In the genomic region with DNA sequence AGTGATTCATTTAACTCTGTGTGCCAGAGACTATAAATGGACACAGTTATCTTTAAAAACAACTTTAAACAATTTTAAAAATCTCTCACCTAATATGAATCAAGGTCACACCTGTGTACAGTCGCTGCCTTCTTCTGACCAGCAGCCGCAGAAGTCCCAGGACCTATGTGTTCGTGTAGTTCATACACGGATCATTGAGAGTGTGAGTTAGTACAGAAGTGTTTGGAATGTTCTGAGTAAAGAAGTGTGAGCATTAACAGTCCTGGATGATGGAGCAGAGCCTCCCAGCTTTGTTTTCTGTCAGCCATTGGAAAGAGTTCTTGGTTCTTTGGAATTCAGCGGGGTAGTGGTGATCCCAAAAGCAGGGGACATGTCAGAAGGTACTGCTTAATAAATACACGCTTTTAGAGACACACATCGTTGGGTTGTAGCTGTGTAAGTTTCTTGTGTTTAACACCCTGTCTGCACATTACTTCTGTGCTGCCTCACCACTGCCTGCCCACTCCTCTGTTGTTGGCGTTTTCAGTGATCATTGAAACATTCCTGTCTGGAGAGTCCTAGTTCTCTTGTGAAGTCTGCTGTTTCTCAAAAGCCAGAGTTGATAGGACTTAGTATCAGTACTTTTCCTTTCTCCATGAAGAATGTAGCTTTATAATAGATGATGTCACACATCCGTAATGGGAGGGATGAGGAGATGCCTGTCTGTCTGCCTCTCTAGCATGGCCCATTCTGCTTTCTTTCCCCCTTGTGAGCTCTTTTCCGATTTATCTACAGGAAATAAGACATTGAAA, we compare ENCODE assay signal across 16 cellular contexts.
DNase-seq lines count a peak whose midpoint lies in the region; ATAC-seq and TF ChIP-seq lines count a peak whose summit lies in the region.
"Had no signal": no experiment of that assay in that cellular context is flagged by ENCODE, and none has a peak within 500 bp of the region (broad histone marks: within the 10 kb centered on the region; RNA-seq: fewer than 3 reads in every experiment).

No MANE protein-coding gene starts in this region.

- TF ChIP-seq POLR2A in upper lobe of left lung (IDR thresholded peaks at IDR 0.05) (no peak), erythroblast (IDR thresholded peaks at IDR 0.05; ENCODE audit: low read length) (no peak)

- no peaks in the 10 kb centered on the region for H3K4me1 Mint-ChIP-seq in nephron
- H3K4me1 Mint-ChIP-seq in activated CD8-positive, alpha-beta T cell treated with anti-CD3 and anti-CD28 coated beads for 36 hours (ENCODE audit: low read depth) = no peaks in the 10 kb centered on the region

- H3K9me3 Mint-ChIP-seq in nephron = no peaks in the 10 kb centered on the region
- no peaks in the 10 kb centered on the region for H3K9me3 Mint-ChIP-seq in activated CD8-positive, alpha-beta T cell treated with anti-CD3 and anti-CD28 coated beads for 36 hours
- H3K9me3 Mint-ChIP-seq: activated T-cell treated with anti-CD3 and anti-CD28 coated beads, Interleukin-2, amount 50 U/mL, for 72 hours; CD4-positive, alpha-beta T cell had no signal

- H3K4me1 ChIP-seq in upper lobe of left lung = peaks cover 0 to 9% (median 3%) of the 10 kb centered on the region in 4 donors

- no peak overlapping the region for H3K4me3 Mint-ChIP-seq in nephron
- no peak overlapping the region for H3K4me3 Mint-ChIP-seq in activated CD8-positive, alpha-beta T cell treated with anti-CD3 and anti-CD28 coated beads for 36 hours
- H3K4me3 Mint-ChIP-seq: activated T-cell treated with anti-CD3 and anti-CD28 coated beads, Interleukin-2, amount 50 U/mL, for 72 hours; CD4-positive, alpha-beta T cell had no signal

- no peak overlapping the region for H3K4me3 ChIP-seq in choroid plexus epithelial cell (ENCODE audit: low read depth, low read length)
- H3K4me3 ChIP-seq in upper lobe of left lung = no peak overlapping the region
- H3K4me3 ChIP-seq: mucosa of descending colon had no signal

- peak; percentile 30 for DNase-seq in choroid plexus epithelial cell (ENCODE audit: low read depth)
- peak; percentile 54 for DNase-seq in hepatic stellate cell (ENCODE audit: low spot score)
- no peak for DNase-seq in upper lobe of left lung
- DNase-seq in DMS153 (lab: John Stamatoyannopoulos, UW) = no peak
- DNase-seq in activated CD8-positive, alpha-beta T cell treated with anti-CD3 and anti-CD28 coated beads for 36 hours = no peak
- DNase-seq in erythroblast (lab: John Stamatoyannopoulos, UW) = no peak
- no peak for DNase-seq in inferior parietal cortex (ENCODE audit: extremely low spot score)
- DNase-seq: activated CD4-positive, alpha-beta T cell treated with anti-CD3 and anti-CD28 coated beads for 48 hours; activated T-cell treated with anti-CD3 and anti-CD28 coated beads, Interleukin-2, amount 50 U/mL, for 72 hours; CD4-positive, alpha-beta T cell; hippocampal formation; mucosa of descending colon; NCI-H1694 treated with DMSO at 0.1 percent for 48 hours; NCI-H69; substantia nigra had no signal

- POLR2A ChIA-PET in activated CD8-positive, alpha-beta T cell treated with anti-CD3 and anti-CD28 coated beads for 36 hours (lab: Charles Lee) = interaction anchor here (0.7 to 0.8 kb wide), 2 partner anchors 79 to 161 kb away, joined by 3 read pairs; no protein-coding TSS in a partner anchor

- H3K27me3 Mint-ChIP-seq in nephron (ENCODE audit: low read depth) = no peaks in the 10 kb centered on the region
- H3K27me3 Mint-ChIP-seq in activated CD8-positive, alpha-beta T cell treated with anti-CD3 and anti-CD28 coated beads for 36 hours = no peaks in the 10 kb centered on the region
- H3K27me3 Mint-ChIP-seq: CD4-positive, alpha-beta T cell had no signal

- 73 to 81% methylated on average over 10 of the region's 10 CpGs for WGBS in upper lobe of left lung, 2 donors

- H3K36me3 Mint-ChIP-seq in nephron (ENCODE audit: low read depth) = peaks cover 60% of the 10 kb centered on the region
- peaks cover 22% of the 10 kb centered on the region for H3K36me3 Mint-ChIP-seq in activated CD8-positive, alpha-beta T cell treated with anti-CD3 and anti-CD28 coated beads for 36 hours (ENCODE audit: low read depth)

- TF ChIP-seq CTCF in choroid plexus epithelial cell (conservative IDR thresholded peaks at IDR 0.05; ENCODE audit: low read depth, low read length) (no peak), nephron (IDR thresholded peaks at IDR 0.05; ENCODE audit: unreplicated experiment in 3 of 3) (no peak), upper lobe of left lung (IDR thresholded peaks at IDR 0.05) (no peak)
- no peak for TF ChIP-seq CTCF in activated CD8-positive, alpha-beta T cell treated with anti-CD3 and anti-CD28 coated beads for 36 hours (IDR thresholded peaks at IDR 0.05)

- no peaks in the 10 kb centered on the region for H3K27me3 ChIP-seq in upper lobe of left lung

- H3K9me3 ChIP-seq in upper lobe of left lung = no peaks in the 10 kb centered on the region
- H3K9me3 ChIP-seq: mucosa of descending colon had no signal

- intact Hi-C loops in activated CD8-positive, alpha-beta T cell treated with anti-CD3 and anti-CD28 coated beads for 36 hours (cut with micrococcal nuclease) = no loop called here

- CTCF ChIA-PET in activated CD8-positive, alpha-beta T cell treated with anti-CD3 and anti-CD28 coated beads for 36 hours (lab: Charles Lee) = interaction anchor here (0.8 kb wide), 2 partner anchors 10 to 12 kb away, joined by 3 to 6 read pairs; no protein-coding TSS in a partner anchor

- no peak for ATAC-seq in upper lobe of left lung (ENCODE audit: low FRiP score in 2 of 2)
- ATAC-seq in activated CD8-positive, alpha-beta T cell treated with anti-CD3 and anti-CD28 coated beads for 36 hours = no peak
- ATAC-seq: activated T-cell treated with anti-CD3 and anti-CD28 coated beads, Interleukin-2, amount 50 U/mL, for 72 hours; mucosa of descending colon had no signal

- peaks cover 4 to 53% (median 23%) of the 10 kb centered on the region in 4 donors for H3K36me3 ChIP-seq in upper lobe of left lung

- H3K27ac ChIP-seq in upper lobe of left lung = peak overlapping the region; percentile 62 to 78 (median 66)

- H3K27ac Mint-ChIP-seq in nephron = peak overlapping the region; percentile 23 to 73 (median 68)
- H3K27ac Mint-ChIP-seq in activated CD8-positive, alpha-beta T cell treated with anti-CD3 and anti-CD28 coated beads for 36 hours = no peak overlapping the region
- H3K27ac Mint-ChIP-seq: CD4-positive, alpha-beta T cell had no signal

- TF ChIP-seq EP300 in upper lobe of left lung (IDR thresholded peaks at IDR 0.05) = peak in 1 of 4 donors; percentile 28

Comparison
In these comparisons a context has a peak if more than half of its experiments do, and no peak if none do; other contexts are left out.
1. DNase-seq: peak in choroid plexus epithelial cell (single experiment) and hepatic stellate cell (single experiment); none in upper lobe of left lung (0 of 2), DMS153 (single experiment), activated CD8-positive, alpha-beta T cell treated with anti-CD3 and anti-CD28 coated beads for 36 hours (single experiment), erythroblast (0 of 2) and inferior parietal cortex (single experiment).